1 cellular context compared by ENCODE assay signal in the genomic region with DNA sequence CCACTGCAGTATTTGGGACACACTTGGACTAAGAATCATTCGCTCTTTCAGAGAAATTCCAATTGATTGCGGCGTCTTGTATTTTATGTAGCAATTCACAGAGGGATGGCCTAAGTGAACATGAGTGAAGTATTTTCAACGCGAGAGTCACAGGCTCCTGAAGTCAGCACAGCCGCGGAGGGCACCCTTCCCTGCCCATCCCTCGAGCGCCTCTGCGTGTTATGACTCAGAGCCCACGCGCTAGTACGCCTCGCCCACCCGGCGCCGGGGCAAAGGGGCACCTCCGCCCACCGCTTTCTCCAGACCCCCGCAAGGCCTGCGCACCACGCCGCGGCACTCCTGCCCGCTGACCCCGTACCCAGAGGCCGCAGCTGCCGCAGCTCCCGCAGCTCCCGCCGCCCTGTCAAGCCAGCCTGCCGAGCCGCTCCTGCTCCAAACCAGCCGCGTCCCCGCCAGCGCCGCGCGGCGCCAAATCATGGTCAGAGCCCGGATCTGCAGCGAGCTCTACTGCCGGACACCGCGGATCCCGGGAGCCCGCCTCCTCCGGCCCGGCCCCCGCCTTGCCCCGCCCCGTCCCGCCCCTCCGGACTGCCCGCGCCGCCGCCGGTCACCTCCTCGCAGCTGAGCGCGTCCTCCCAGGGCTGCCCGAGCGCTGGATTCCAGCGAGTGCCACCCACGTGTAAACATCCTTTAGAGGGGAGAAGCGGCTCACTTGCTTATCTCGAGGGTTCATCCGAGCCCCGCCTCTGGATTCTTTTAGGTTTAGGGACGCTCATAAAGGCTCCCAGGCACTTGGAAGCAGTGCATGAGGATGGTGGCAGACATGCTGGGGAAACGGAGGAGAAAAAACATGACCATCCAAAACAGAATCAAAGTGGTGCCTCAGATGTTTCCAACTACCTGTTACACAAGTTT.
TF ChIP-seq lines count a peak whose summit lies in the region.

A gene with protein sequence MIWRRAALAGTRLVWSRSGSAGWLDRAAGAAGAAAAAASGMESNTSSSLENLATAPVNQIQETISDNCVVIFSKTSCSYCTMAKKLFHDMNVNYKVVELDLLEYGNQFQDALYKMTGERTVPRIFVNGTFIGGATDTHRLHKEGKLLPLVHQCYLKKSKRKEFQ (minus strand): TSS at position 509 of the 915 bp plus-strand sequence. CDS start 32 bp downstream, at position 477.

TF ChIP-seq in HepG2, 621 proteins besides CTCF, POLR2A, EP300 and RAD21 (continued from another document and continues in another):
- TF ChIP-seq, protein P1, sequence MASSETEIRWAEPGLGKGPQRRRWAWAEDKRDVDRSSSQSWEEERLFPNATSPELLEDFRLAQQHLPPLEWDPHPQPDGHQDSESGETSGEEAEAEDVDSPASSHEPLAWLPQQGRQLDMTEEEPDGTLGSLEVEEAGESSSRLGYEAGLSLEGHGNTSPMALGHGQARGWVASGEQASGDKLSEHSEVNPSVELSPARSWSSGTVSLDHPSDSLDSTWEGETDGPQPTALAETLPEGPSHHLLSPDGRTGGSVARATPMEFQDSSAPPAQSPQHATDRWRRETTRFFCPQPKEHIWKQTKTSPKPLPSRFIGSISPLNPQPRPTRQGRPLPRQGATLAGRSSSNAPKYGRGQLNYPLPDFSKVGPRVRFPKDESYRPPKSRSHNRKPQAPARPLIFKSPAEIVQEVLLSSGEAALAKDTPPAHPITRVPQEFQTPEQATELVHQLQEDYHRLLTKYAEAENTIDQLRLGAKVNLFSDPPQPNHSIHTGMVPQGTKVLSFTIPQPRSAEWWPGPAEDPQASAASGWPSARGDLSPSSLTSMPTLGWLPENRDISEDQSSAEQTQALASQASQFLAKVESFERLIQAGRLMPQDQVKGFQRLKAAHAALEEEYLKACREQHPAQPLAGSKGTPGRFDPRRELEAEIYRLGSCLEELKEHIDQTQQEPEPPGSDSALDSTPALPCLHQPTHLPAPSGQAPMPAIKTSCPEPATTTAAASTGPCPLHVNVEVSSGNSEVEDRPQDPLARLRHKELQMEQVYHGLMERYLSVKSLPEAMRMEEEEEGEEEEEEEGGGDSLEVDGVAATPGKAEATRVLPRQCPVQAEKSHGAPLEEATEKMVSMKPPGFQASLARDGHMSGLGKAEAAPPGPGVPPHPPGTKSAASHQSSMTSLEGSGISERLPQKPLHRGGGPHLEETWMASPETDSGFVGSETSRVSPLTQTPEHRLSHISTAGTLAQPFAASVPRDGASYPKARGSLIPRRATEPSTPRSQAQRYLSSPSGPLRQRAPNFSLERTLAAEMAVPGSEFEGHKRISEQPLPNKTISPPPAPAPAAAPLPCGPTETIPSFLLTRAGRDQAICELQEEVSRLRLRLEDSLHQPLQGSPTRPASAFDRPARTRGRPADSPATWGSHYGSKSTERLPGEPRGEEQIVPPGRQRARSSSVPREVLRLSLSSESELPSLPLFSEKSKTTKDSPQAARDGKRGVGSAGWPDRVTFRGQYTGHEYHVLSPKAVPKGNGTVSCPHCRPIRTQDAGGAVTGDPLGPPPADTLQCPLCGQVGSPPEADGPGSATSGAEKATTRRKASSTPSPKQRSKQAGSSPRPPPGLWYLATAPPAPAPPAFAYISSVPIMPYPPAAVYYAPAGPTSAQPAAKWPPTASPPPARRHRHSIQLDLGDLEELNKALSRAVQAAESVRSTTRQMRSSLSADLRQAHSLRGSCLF (CRISPR knock-in tag; IDR thresholded peaks at IDR 0.05; ENCODE audit: borderline replicate concordance), result no peak
- TF ChIP-seq, protein P2, sequence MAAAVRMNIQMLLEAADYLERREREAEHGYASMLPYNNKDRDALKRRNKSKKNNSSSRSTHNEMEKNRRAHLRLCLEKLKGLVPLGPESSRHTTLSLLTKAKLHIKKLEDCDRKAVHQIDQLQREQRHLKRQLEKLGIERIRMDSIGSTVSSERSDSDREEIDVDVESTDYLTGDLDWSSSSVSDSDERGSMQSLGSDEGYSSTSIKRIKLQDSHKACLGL (CRISPR knock-in tag; IDR thresholded peaks at IDR 0.05), result peak; percentile 56; the same call in 1 of the 2 replicates
- TF ChIP-seq ZEB1 (IDR thresholded peaks at IDR 0.05; ENCODE audit: insufficient replicate concordance, low read depth) (no peak), HOXA7 (CRISPR knock-in tag; IDR thresholded peaks at IDR 0.05) (no peak), ZNF709 (CRISPR knock-in tag; IDR thresholded peaks at IDR 0.05) (peak; percentile 62), ZNF382 (CRISPR knock-in tag; IDR thresholded peaks at IDR 0.05; ENCODE audit: borderline replicate concordance) (no peak), ZNF781 (CRISPR knock-in tag; IDR thresholded peaks at IDR 0.05; ENCODE audit: borderline replicate concordance, not compliant biosample characterization) (no peak), MED8 (CRISPR knock-in tag; IDR thresholded peaks at IDR 0.05; ENCODE audit: insufficient replicate concordance) (peak; percentile 69), ZNF678 (CRISPR knock-in tag; IDR thresholded peaks at IDR 0.05) (no peak), TOE1 (CRISPR knock-in tag; IDR thresholded peaks at IDR 0.05) (no peak; the same call in 1 of the 2 replicates), MTA1 (CRISPR knock-in tag; IDR thresholded peaks at IDR 0.05; ENCODE audit: borderline replicate concordance) (no peak; the same call in 1 of the 2 replicates), CEBPB (IDR thresholded peaks at IDR 0.05; ENCODE audit: borderline replicate concordance, low read depth, low read length) (0 out of 2 replicates have a peak, but pooled peaks have one; percentile 23), NFYB (CRISPR knock-in tag; IDR thresholded peaks at IDR 0.05) (no peak), ZNF629 (CRISPR knock-in tag; conservative IDR thresholded peaks at IDR 0.05) (0 out of 2 replicates have a peak, but pooled peaks have one; percentile 23), SOX13 (IDR thresholded peaks at IDR 0.05) (no peak), SOX13 (CRISPR knock-in tag; conservative IDR thresholded peaks at IDR 0.05 in 1 of 2, IDR thresholded peaks at IDR 0.05 in 1 of 2) (no peak; a peak in 1 of 4 replicates), ZNF337 (CRISPR knock-in tag; IDR thresholded peaks at IDR 0.05; ENCODE audit: borderline replicate concordance, low read depth) (no peak), NFYC (CRISPR knock-in tag; IDR thresholded peaks at IDR 0.05) (no peak), ZNF160 (CRISPR knock-in tag; IDR thresholded peaks at IDR 0.05) (peak; percentile 32; the same call in 1 of the 2 replicates), NKX3-1 (CRISPR knock-in tag; IDR thresholded peaks at IDR 0.05) (no peak), SOX5 (CRISPR knock-in tag; IDR thresholded peaks at IDR 0.05; ENCODE audit: borderline replicate concordance) (peak; percentile 33; the same call in 1 of the 2 replicates), ZNF619 (CRISPR knock-in tag; IDR thresholded peaks at IDR 0.05) (no peak), ZNF224 (CRISPR knock-in tag; IDR thresholded peaks at IDR 0.05) (no peak)
- TF ChIP-seq, protein P3, sequence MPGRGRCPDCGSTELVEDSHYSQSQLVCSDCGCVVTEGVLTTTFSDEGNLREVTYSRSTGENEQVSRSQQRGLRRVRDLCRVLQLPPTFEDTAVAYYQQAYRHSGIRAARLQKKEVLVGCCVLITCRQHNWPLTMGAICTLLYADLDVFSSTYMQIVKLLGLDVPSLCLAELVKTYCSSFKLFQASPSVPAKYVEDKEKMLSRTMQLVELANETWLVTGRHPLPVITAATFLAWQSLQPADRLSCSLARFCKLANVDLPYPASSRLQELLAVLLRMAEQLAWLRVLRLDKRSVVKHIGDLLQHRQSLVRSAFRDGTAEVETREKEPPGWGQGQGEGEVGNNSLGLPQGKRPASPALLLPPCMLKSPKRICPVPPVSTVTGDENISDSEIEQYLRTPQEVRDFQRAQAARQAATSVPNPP (CRISPR knock-in tag; IDR thresholded peaks at IDR 0.05), result no peak
- TF ChIP-seq, protein P4, sequence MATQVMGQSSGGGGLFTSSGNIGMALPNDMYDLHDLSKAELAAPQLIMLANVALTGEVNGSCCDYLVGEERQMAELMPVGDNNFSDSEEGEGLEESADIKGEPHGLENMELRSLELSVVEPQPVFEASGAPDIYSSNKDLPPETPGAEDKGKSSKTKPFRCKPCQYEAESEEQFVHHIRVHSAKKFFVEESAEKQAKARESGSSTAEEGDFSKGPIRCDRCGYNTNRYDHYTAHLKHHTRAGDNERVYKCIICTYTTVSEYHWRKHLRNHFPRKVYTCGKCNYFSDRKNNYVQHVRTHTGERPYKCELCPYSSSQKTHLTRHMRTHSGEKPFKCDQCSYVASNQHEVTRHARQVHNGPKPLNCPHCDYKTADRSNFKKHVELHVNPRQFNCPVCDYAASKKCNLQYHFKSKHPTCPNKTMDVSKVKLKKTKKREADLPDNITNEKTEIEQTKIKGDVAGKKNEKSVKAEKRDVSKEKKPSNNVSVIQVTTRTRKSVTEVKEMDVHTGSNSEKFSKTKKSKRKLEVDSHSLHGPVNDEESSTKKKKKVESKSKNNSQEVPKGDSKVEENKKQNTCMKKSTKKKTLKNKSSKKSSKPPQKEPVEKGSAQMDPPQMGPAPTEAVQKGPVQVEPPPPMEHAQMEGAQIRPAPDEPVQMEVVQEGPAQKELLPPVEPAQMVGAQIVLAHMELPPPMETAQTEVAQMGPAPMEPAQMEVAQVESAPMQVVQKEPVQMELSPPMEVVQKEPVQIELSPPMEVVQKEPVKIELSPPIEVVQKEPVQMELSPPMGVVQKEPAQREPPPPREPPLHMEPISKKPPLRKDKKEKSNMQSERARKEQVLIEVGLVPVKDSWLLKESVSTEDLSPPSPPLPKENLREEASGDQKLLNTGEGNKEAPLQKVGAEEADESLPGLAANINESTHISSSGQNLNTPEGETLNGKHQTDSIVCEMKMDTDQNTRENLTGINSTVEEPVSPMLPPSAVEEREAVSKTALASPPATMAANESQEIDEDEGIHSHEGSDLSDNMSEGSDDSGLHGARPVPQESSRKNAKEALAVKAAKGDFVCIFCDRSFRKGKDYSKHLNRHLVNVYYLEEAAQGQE (IDR thresholded peaks at IDR 0.05; ENCODE audit: borderline replicate concordance in 1 of 2, low read depth in 1 of 2, low read length in 2 of 2), result peak in 1 of 2 experiments; percentile 19; a peak in 1 of 4 replicates
- TF ChIP-seq, protein P5, sequence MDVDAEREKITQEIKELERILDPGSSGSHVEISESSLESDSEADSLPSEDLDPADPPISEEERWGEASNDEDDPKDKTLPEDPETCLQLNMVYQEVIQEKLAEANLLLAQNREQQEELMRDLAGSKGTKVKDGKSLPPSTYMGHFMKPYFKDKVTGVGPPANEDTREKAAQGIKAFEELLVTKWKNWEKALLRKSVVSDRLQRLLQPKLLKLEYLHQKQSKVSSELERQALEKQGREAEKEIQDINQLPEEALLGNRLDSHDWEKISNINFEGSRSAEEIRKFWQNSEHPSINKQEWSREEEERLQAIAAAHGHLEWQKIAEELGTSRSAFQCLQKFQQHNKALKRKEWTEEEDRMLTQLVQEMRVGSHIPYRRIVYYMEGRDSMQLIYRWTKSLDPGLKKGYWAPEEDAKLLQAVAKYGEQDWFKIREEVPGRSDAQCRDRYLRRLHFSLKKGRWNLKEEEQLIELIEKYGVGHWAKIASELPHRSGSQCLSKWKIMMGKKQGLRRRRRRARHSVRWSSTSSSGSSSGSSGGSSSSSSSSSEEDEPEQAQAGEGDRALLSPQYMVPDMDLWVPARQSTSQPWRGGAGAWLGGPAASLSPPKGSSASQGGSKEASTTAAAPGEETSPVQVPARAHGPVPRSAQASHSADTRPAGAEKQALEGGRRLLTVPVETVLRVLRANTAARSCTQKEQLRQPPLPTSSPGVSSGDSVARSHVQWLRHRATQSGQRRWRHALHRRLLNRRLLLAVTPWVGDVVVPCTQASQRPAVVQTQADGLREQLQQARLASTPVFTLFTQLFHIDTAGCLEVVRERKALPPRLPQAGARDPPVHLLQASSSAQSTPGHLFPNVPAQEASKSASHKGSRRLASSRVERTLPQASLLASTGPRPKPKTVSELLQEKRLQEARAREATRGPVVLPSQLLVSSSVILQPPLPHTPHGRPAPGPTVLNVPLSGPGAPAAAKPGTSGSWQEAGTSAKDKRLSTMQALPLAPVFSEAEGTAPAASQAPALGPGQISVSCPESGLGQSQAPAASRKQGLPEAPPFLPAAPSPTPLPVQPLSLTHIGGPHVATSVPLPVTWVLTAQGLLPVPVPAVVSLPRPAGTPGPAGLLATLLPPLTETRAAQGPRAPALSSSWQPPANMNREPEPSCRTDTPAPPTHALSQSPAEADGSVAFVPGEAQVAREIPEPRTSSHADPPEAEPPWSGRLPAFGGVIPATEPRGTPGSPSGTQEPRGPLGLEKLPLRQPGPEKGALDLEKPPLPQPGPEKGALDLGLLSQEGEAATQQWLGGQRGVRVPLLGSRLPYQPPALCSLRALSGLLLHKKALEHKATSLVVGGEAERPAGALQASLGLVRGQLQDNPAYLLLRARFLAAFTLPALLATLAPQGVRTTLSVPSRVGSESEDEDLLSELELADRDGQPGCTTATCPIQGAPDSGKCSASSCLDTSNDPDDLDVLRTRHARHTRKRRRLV (CRISPR knock-in tag; IDR thresholded peaks at IDR 0.05), result no peak
- TF ChIP-seq, protein P6, sequence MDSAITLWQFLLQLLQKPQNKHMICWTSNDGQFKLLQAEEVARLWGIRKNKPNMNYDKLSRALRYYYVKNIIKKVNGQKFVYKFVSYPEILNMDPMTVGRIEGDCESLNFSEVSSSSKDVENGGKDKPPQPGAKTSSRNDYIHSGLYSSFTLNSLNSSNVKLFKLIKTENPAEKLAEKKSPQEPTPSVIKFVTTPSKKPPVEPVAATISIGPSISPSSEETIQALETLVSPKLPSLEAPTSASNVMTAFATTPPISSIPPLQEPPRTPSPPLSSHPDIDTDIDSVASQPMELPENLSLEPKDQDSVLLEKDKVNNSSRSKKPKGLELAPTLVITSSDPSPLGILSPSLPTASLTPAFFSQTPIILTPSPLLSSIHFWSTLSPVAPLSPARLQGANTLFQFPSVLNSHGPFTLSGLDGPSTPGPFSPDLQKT (CRISPR knock-in tag; IDR thresholded peaks at IDR 0.05; ENCODE audit: borderline replicate concordance), result no peak
- TF ChIP-seq, protein P7, sequence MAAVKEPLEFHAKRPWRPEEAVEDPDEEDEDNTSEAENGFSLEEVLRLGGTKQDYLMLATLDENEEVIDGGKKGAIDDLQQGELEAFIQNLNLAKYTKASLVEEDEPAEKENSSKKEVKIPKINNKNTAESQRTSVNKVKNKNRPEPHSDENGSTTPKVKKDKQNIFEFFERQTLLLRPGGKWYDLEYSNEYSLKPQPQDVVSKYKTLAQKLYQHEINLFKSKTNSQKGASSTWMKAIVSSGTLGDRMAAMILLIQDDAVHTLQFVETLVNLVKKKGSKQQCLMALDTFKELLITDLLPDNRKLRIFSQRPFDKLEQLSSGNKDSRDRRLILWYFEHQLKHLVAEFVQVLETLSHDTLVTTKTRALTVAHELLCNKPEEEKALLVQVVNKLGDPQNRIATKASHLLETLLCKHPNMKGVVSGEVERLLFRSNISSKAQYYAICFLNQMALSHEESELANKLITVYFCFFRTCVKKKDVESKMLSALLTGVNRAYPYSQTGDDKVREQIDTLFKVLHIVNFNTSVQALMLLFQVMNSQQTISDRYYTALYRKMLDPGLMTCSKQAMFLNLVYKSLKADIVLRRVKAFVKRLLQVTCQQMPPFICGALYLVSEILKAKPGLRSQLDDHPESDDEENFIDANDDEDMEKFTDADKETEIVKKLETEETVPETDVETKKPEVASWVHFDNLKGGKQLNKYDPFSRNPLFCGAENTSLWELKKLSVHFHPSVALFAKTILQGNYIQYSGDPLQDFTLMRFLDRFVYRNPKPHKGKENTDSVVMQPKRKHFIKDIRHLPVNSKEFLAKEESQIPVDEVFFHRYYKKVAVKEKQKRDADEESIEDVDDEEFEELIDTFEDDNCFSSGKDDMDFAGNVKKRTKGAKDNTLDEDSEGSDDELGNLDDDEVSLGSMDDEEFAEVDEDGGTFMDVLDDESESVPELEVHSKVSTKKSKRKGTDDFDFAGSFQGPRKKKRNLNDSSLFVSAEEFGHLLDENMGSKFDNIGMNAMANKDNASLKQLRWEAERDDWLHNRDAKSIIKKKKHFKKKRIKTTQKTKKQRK (IDR thresholded peaks at IDR 0.05; ENCODE audit: low read length), result no peak
